In the genomic region with DNA sequence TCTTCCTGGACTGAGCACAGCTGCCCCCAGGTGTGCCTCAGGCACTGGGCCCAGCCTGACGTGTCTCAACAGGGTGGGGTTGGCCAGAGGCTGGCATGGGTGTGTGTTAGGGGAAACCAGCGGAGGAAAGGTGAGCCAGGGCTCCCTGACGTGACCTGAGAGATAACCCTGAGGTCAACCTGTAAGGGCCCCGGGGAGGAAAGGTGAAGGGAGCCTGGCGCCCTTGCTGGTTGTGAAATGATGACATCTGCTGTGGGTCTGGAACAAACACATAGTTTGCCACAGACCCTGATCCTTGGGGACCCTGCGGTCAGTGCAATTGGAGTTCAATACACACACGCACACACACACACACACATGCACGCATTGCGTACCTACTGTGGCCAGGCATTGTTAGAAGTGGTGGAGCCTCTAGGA, we compare ENCODE assay signal across 15 cellular contexts.
DNase-seq lines count a peak whose midpoint lies in the region; ATAC-seq and TF ChIP-seq lines count a peak whose summit lies in the region.
"Had no signal": no experiment of that assay in that cellular context is flagged by ENCODE, and none has a peak within 500 bp of the region (broad histone marks: within the 10 kb centered on the region; RNA-seq: fewer than 3 reads in every experiment).

No MANE protein-coding gene starts in this region.

- no peak overlapping the region for H3K4me3 ChIP-seq in HEK293 (ENCODE audit: low read depth, low read length)
- no peak overlapping the region for H3K4me3 ChIP-seq in OCI-LY3 (ENCODE audit: low read length)
- H3K4me3 ChIP-seq in smooth muscle cell = no peak overlapping the region
- no peak overlapping the region for H3K4me3 ChIP-seq in gastroesophageal sphincter
- H3K4me3 ChIP-seq: testis had no signal

- 80% methylated on average over 9 of the region's 9 CpGs for WGBS in smooth muscle cell (ENCODE audit: low lambda C conversion rate)
- 91% methylated on average over 7 of the region's 9 CpGs; no CpG with 5 or more reads in 1 of the 2 donors for WGBS in gastroesophageal sphincter (ENCODE audit: low coverage in 1 of 2), 2 donors

- no peak for TF ChIP-seq CTCF in HEK293 (tag by site-specific recombination; IDR thresholded peaks at IDR 0.05)
- TF ChIP-seq CTCF in OCI-LY3 (IDR thresholded peaks at IDR 0.05; ENCODE audit: low read depth, low read length) = no peak
- no peak for TF ChIP-seq CTCF in smooth muscle cell (IDR thresholded peaks at IDR 0.05; ENCODE audit: borderline replicate concordance, insufficient read depth, poor library complexity, severe bottlenecking)
- TF ChIP-seq CTCF in gastroesophageal sphincter (IDR thresholded peaks at IDR 0.05) = no peak
- TF ChIP-seq CTCF in GM20000 (IDR thresholded peaks at IDR 0.05; ENCODE audit: extremely low read depth, missing control alignments) = no peak

- POLR2A ChIA-PET in HEK293 (lab: Yijun Ruan, JAX) = interaction anchor here (1.5 to 3.7 kb wide), 2 partner anchors 98 to 101 kb away, joined by 5 to 25 read pairs; partner anchors contain the start of gene TLE3

- CTCF ChIA-PET in HEK293 (lab: Yijun Ruan, JAX) = interaction anchor here (0.6 to 1.5 kb wide), 3 partner anchors 16 to 97 kb away, joined by 3 read pairs; no protein-coding TSS in a partner anchor

- TF ChIP-seq POLR2A in gastroesophageal sphincter (IDR thresholded peaks at IDR 0.05) = no peak

- peaks cover 64% of the 10 kb centered on the region for H3K27me3 ChIP-seq in OCI-LY3 (ENCODE audit: low read depth, low read length)
- no peaks in the 10 kb centered on the region for H3K27me3 ChIP-seq in smooth muscle cell (ENCODE audit: low read depth)
- H3K27me3 ChIP-seq in gastroesophageal sphincter = no peaks in the 10 kb centered on the region
- H3K27me3 ChIP-seq: testis had no signal

- no peak for TF ChIP-seq EP300 in gastroesophageal sphincter (IDR thresholded peaks at IDR 0.05)

- H4K20me1 ChIP-seq in OCI-LY3 (ENCODE audit: insufficient read depth, low read length) (no peaks in the 10 kb centered on the region), smooth muscle cell (ENCODE audit: low read depth) (no peaks in the 10 kb centered on the region)

- peak; percentile 76 for DNase-seq in islet precursor cell
- no peak for DNase-seq in smooth muscle cell (lab: John Stamatoyannopoulos, UW; ENCODE audit: unreplicated experiment)
- no peak for DNase-seq in NCI-H510A treated with DMSO at 0.1 percent for 48 hours (lab: John Stamatoyannopoulos, UW)
- DNase-seq in GM20000 (ENCODE audit: low spot score) = no peak
- DNase-seq: activated CD4-positive, alpha-beta T cell treated with anti-CD3 and anti-CD28 coated beads, Interleukin-2, amount 10 ng/mL, durations not matched to agents 24 days and 14 days; activated naive CD4-positive, alpha-beta T cell treated with anti-CD3 and anti-CD28 coated beads, Interleukin-2, amount 10 ng/mL, durations not matched to agents 7 days and 5 days; DMS153; KG1; stimulated activated CD4-positive, alpha-beta T cell treated with anti-CD3 and anti-CD28 coated beads, Interleukin-4, amount 100 ng/mL, for 24 hours; stimulated activated CD8-positive, alpha-beta memory T cell treated with anti-CD3 and anti-CD28 coated beads, Interleukin-4, amount 100 ng/mL, for 48 hours; testis had no signal

- no peak overlapping the region for H2AFZ ChIP-seq in OCI-LY3 (ENCODE audit: low read depth, low read length)
- H2AFZ ChIP-seq in smooth muscle cell (ENCODE audit: low read depth) = no peak overlapping the region

- H3F3A ChIP-seq in smooth muscle cell (ENCODE audit: low read depth) = peaks cover 24% of the 10 kb centered on the region

- peak overlapping the region; percentile 83 for H3K27ac ChIP-seq in HEK293 (ENCODE audit: extremely low read depth, low read depth, low read length)
- H3K27ac ChIP-seq in OCI-LY3 (ENCODE audit: low read length) = no peak overlapping the region
- peak overlapping the region; percentile 99 for H3K27ac ChIP-seq in smooth muscle cell (ENCODE audit: low read depth)
- H3K27ac ChIP-seq in gastroesophageal sphincter = no peak overlapping the region
- H3K27ac ChIP-seq: testis had no signal

- no peaks in the 10 kb centered on the region for H3K9me3 ChIP-seq in HEK293 (ENCODE audit: control insufficient read depth, insufficient read depth, low read depth, low read length)
- H3K9me3 ChIP-seq in OCI-LY3 (ENCODE audit: insufficient read depth, low read length) = no peaks in the 10 kb centered on the region
- no peaks in the 10 kb centered on the region for H3K9me3 ChIP-seq in smooth muscle cell (replicated peaks; ENCODE audit: low read depth)
- H3K9me3 ChIP-seq in gastroesophageal sphincter = no peaks in the 10 kb centered on the region
- H3K9me3 ChIP-seq: testis had no signal

- no peaks in the 10 kb centered on the region for H3K36me3 ChIP-seq in HEK293 (ENCODE audit: control insufficient read depth in 2 of 2, insufficient read depth in 1 of 2, low read length in 2 of 2)
- no peaks in the 10 kb centered on the region for H3K36me3 ChIP-seq in OCI-LY3 (replicated peaks; ENCODE audit: low read depth, low read length)
- H3K36me3 ChIP-seq in smooth muscle cell (ENCODE audit: low read depth) = no peaks in the 10 kb centered on the region
- H3K36me3 ChIP-seq in gastroesophageal sphincter = no peaks in the 10 kb centered on the region

- H3K4me2 ChIP-seq in OCI-LY3 (ENCODE audit: low read length) (peak overlapping the region; percentile 84), smooth muscle cell (no peak overlapping the region)

- H3K4me1 ChIP-seq in HEK293 (ENCODE audit: control insufficient read depth, insufficient read depth, low read length) (peaks cover 46% of the 10 kb centered on the region), OCI-LY3 (ENCODE audit: low read length) (peaks cover 65% of the 10 kb centered on the region), smooth muscle cell (ENCODE audit: low read depth) (peaks cover 29% of the 10 kb centered on the region), gastroesophageal sphincter (peaks cover 5 to 56% (median 19%) of the 10 kb centered on the region in 3 donors)

- H3K79me2 ChIP-seq in OCI-LY3 (ENCODE audit: low read length) (no peaks in the 10 kb centered on the region), smooth muscle cell (ENCODE audit: low read depth) (no peaks in the 10 kb centered on the region)

- no peak for ATAC-seq in gastroesophageal sphincter
- ATAC-seq: SK-N-SH treated with all-trans-retinoic acid at 6 μM for 48 hours had no signal

- H3K9ac ChIP-seq in OCI-LY3 (ENCODE audit: low read length) (no peak overlapping the region), smooth muscle cell (ENCODE audit: low read depth) (peak overlapping the region; percentile 90)

TF ChIP-seq in HEK293, 187 proteins besides CTCF, POLR2A, EP300 and RAD21 (continues in another document):
- TF ChIP-seq ZNF366 (tag by site-specific recombination; conservative IDR thresholded peaks at IDR 0.05) (no peak), ZNF792 (tag by site-specific recombination; IDR thresholded peaks at IDR 0.05) (no peak), ZIC2 (tag by site-specific recombination; IDR thresholded peaks at IDR 0.05) (0 out of 2 replicates have a peak, but pooled peaks have one; percentile 2), SP3 (tag by site-specific recombination; IDR thresholded peaks at IDR 0.05) (no peak), ZNF530 (tag by site-specific recombination; IDR thresholded peaks at IDR 0.05; ENCODE audit: low read depth) (no peak), KLF7 (tag by site-specific recombination; IDR thresholded peaks at IDR 0.05; ENCODE audit: borderline replicate concordance) (no peak), ZNF596 (tag by site-specific recombination; IDR thresholded peaks at IDR 0.05) (no peak), IKZF3 (tag by site-specific recombination; IDR thresholded peaks at IDR 0.05) (no peak), TCF7L2 (IDR thresholded peaks at IDR 0.05; ENCODE audit: borderline replicate concordance, low read depth, low read length) (no peak), KLF10 (tag by site-specific recombination; IDR thresholded peaks at IDR 0.05) (no peak), GLIS2 (tag by site-specific recombination; IDR thresholded peaks at IDR 0.05) (peak; percentile 5; the same call in 1 of the 2 replicates)
- TF ChIP-seq, protein P1, sequence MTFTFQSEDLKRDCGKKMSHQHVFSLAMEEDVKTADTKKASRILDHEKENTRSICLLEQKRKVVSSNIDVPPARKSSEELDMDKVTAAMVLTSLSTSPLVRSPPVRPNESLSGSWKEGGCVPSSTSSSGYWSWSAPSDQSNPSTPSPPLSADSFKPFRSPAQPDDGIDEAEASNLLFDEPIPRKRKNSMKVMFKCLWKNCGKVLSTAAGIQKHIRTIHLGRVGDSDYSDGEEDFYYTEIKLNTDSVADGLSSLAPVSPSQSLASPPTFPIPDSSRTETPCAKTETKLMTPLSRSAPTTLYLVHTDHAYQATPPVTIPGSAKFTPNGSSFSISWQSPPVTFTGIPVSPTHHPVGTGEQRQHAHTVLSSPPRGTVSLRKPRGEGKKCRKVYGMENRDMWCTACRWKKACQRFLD (tag by site-specific recombination; IDR thresholded peaks at IDR 0.05) = no peak
- TF ChIP-seq, protein P2, sequence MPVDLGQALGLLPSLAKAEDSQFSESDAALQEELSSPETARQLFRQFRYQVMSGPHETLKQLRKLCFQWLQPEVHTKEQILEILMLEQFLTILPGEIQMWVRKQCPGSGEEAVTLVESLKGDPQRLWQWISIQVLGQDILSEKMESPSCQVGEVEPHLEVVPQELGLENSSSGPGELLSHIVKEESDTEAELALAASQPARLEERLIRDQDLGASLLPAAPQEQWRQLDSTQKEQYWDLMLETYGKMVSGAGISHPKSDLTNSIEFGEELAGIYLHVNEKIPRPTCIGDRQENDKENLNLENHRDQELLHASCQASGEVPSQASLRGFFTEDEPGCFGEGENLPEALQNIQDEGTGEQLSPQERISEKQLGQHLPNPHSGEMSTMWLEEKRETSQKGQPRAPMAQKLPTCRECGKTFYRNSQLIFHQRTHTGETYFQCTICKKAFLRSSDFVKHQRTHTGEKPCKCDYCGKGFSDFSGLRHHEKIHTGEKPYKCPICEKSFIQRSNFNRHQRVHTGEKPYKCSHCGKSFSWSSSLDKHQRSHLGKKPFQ (tag by site-specific recombination; IDR thresholded peaks at IDR 0.05) = no peak

Comparison
In these comparisons a context has a peak if more than half of its experiments do, and no peak if none do; other contexts are left out.
1. H3K27ac ChIP-seq: peak in HEK293 (single experiment) and smooth muscle cell (single experiment); none in OCI-LY3 (single experiment) and gastroesophageal sphincter (0 of 4).